Comparison of ENCODE assay signal across 8 cellular contexts in genomic region chr1:213988639-213989070, GRCh38. TPM values are rescaled to one million over a fixed set of nuclear protein-coding genes. Genes with fewer than 3 reads are reported as not detected.
DNase-seq lines count a peak whose midpoint lies in the region; ATAC-seq and TF ChIP-seq lines count a peak whose summit lies in the region.

No MANE protein-coding gene starts in this region.

- peak overlapping the region; percentile 93 for H3K4me3 Mint-ChIP-seq in HFFc6
- peak overlapping the region; percentile 79 for H3K4me3 Mint-ChIP-seq in activated naive CD8-positive, alpha-beta T cell treated with anti-CD3 and anti-CD28 coated beads, Interleukin-2, amount 50 U/mL, for 24 hours
- H3K4me3 Mint-ChIP-seq in stimulated activated effector memory CD8-positive, alpha-beta T cell treated with anti-CD3 and anti-CD28 coated beads, Interleukin-12 subunit alpha, Interleukin-12 subunit beta, amount 100 ng/mL, for 72 hours, result peak overlapping the region; percentile 70

- H3K4me1 Mint-ChIP-seq in HFFc6 (ENCODE audit: low read depth), result peaks cover 13% of the 10 kb centered on the region
- peaks cover 34% of the 10 kb centered on the region for H3K4me1 Mint-ChIP-seq in activated naive CD8-positive, alpha-beta T cell treated with anti-CD3 and anti-CD28 coated beads, Interleukin-2, amount 50 U/mL, for 24 hours
- H3K4me1 Mint-ChIP-seq in stimulated activated effector memory CD8-positive, alpha-beta T cell treated with anti-CD3 and anti-CD28 coated beads, Interleukin-12 subunit alpha, Interleukin-12 subunit beta, amount 100 ng/mL, for 72 hours, result peaks cover 29% of the 10 kb centered on the region

- H3K27me3 Mint-ChIP-seq in HFFc6 (ENCODE audit: insufficient read depth), result peaks cover 30% of the 10 kb centered on the region
- H3K27me3 Mint-ChIP-seq in activated naive CD8-positive, alpha-beta T cell treated with anti-CD3 and anti-CD28 coated beads, Interleukin-2, amount 50 U/mL, for 24 hours, result peaks cover 83% of the 10 kb centered on the region

- H3K36me3 ChIP-seq in iPS-15b (ENCODE audit: control insufficient read depth, insufficient read depth, low read length), result no peaks in the 10 kb centered on the region

- H3K27me3 ChIP-seq in iPS-15b (ENCODE audit: control insufficient read depth, insufficient read depth, low read length), result peaks cover 54% of the 10 kb centered on the region

- peaks cover 14% of the 10 kb centered on the region for H3K4me1 ChIP-seq in iPS-15b (ENCODE audit: control insufficient read depth, insufficient read depth, low read length)

- TF ChIP-seq CTCF in AG09309 (IDR thresholded peaks at IDR 0.05; ENCODE audit: control insufficient read depth, insufficient read depth, low read depth, low read length, missing control alignments), result no peak
- no peak for TF ChIP-seq CTCF in HFFc6 (IDR thresholded peaks at IDR 0.05)

- peak overlapping the region; percentile 69 for H3K4me3 ChIP-seq in AG09309 (ENCODE audit: control insufficient read depth, low read depth, low read length)
- peak overlapping the region; percentile 64 for H3K4me3 ChIP-seq in iPS-15b (ENCODE audit: low read depth, low read length)

- no peaks in the 10 kb centered on the region for H3K9me3 ChIP-seq in iPS-15b (ENCODE audit: control insufficient read depth, insufficient read depth, low read length)

- H3K36me3 Mint-ChIP-seq in HFFc6 (ENCODE audit: low read depth), result no peaks in the 10 kb centered on the region
- H3K36me3 Mint-ChIP-seq in activated naive CD8-positive, alpha-beta T cell treated with anti-CD3 and anti-CD28 coated beads, Interleukin-2, amount 50 U/mL, for 24 hours (ENCODE audit: low read depth), result peaks cover 2% of the 10 kb centered on the region
- H3K36me3 Mint-ChIP-seq in stimulated activated effector memory CD8-positive, alpha-beta T cell treated with anti-CD3 and anti-CD28 coated beads, Interleukin-12 subunit alpha, Interleukin-12 subunit beta, amount 100 ng/mL, for 72 hours, result peaks cover 12% of the 10 kb centered on the region

- ATAC-seq in activated naive CD8-positive, alpha-beta T cell treated with anti-CD3 and anti-CD28 coated beads, Interleukin-2, amount 50 U/mL, for 24 hours, result no peak
- ATAC-seq in stimulated activated effector memory CD8-positive, alpha-beta T cell treated with anti-CD3 and anti-CD28 coated beads, Interleukin-12 subunit alpha, Interleukin-12 subunit beta, amount 100 ng/mL, for 72 hours, result no peak
- ATAC-seq in HG03139 (IDR thresholded peaks at IDR 0.05; ENCODE audit: unreplicated experiment), result no peak

- no peak for DNase-seq in AG09309 (ENCODE audit: low read depth)
- no peak for DNase-seq in HFFc6
- no peak for DNase-seq in activated naive CD8-positive, alpha-beta T cell treated with anti-CD3 and anti-CD28 coated beads, Interleukin-2, amount 50 U/mL, for 24 hours
- DNase-seq in stimulated activated effector memory CD8-positive, alpha-beta T cell treated with anti-CD3 and anti-CD28 coated beads, Interleukin-12 subunit alpha, Interleukin-12 subunit beta, amount 100 ng/mL, for 72 hours (ENCODE audit: low spot score in 2 of 2), result no peak
- DNase-seq in DMS79 treated with DMSO at 0.1 percent for 48 hours (lab: John Stamatoyannopoulos, UW), result no peak
- DNase-seq in mucosa of gallbladder (ENCODE audit: low spot score), result no peak

- H3K9me3 Mint-ChIP-seq in HFFc6, result no peaks in the 10 kb centered on the region; the same call in 1 of the 2 replicates
- H3K9me3 Mint-ChIP-seq in activated naive CD8-positive, alpha-beta T cell treated with anti-CD3 and anti-CD28 coated beads, Interleukin-2, amount 50 U/mL, for 24 hours, result no peaks in the 10 kb centered on the region
- H3K9me3 Mint-ChIP-seq in stimulated activated effector memory CD8-positive, alpha-beta T cell treated with anti-CD3 and anti-CD28 coated beads, Interleukin-12 subunit alpha, Interleukin-12 subunit beta, amount 100 ng/mL, for 72 hours, result peaks cover 3% of the 10 kb centered on the region

- peak overlapping the region; percentile 77; the same call in 1 of the 2 replicates for H3K27ac Mint-ChIP-seq in HFFc6
- H3K27ac Mint-ChIP-seq in activated naive CD8-positive, alpha-beta T cell treated with anti-CD3 and anti-CD28 coated beads, Interleukin-2, amount 50 U/mL, for 24 hours, result no peak overlapping the region
- no peak overlapping the region for H3K27ac Mint-ChIP-seq in stimulated activated effector memory CD8-positive, alpha-beta T cell treated with anti-CD3 and anti-CD28 coated beads, Interleukin-12 subunit alpha, Interleukin-12 subunit beta, amount 100 ng/mL, for 72 hours

- no peak overlapping the region for H3K9ac ChIP-seq in iPS-15b (ENCODE audit: low read depth, low read length)

RNA-seq across cellular contexts. Expression of gene PROX1, which starts 0.9 kb away (rescaled TPM):
- total RNA-seq in HFFc6 (2021; fragmentation: NEBNext Ultra II Directional; extraction: Animal tissue kit (Norgen Biotek cat#: 25700)), result under 1 TPM; 0.14 to 0.96 (median 0.31) TPM
- 11.1 TPM for total RNA-seq in mucosa of gallbladder
